Comparison of ENCODE assay signal across 30 cellular contexts in genomic region chr12:63317880-63318279, GRCh38.
"Had no signal": no experiment of that assay in that cellular context is flagged by ENCODE, and none has a peak within 500 bp of the region (broad histone marks: within the 10 kb centered on the region; RNA-seq: fewer than 3 reads in every experiment).

No MANE protein-coding gene starts in this region.

- DNase-seq: activated CD4-positive, alpha-beta memory T cell treated with anti-CD3 and anti-CD28 coated beads, Interleukin-2, amount 10 ng/mL, durations not matched to agents 7 days and 5 days; activated CD4-positive, alpha-beta T cell treated with anti-CD3 and anti-CD28 coated beads for 1 hour; activated CD4-positive, alpha-beta T cell treated with anti-CD3 and anti-CD28 coated beads for 36 hours; activated CD4-positive, alpha-beta T cell treated with anti-CD3 and anti-CD28 coated beads for 48 hours; activated CD4-positive, alpha-beta T cell treated with anti-CD3 and anti-CD28 coated beads, Interleukin-2, amount 10 ng/mL, durations not matched to agents 7 days and 5 days; activated CD4-positive, alpha-beta T cell treated with anti-CD3 and anti-CD28 coated beads, Interleukin-2, amount 50 U/mL, for 48 hours; activated CD4-positive, CD25-positive, alpha-beta regulatory T cell; activated CD8-positive, alpha-beta memory T cell treated with anti-CD3 and anti-CD28 coated beads for 24 hours; activated CD8-positive, alpha-beta memory T cell treated with anti-CD3 and anti-CD28 coated beads, Interleukin-2, amount 10 ng/mL, durations not matched to agents 7 days and 5 days; activated CD8-positive, alpha-beta memory T cell treated with anti-CD3 and anti-CD28 coated beads, Interleukin-2, amount 50 U/mL, for 48 hours; activated CD8-positive, alpha-beta T cell treated with anti-CD3 and anti-CD28 coated beads, Interleukin-2, amount 10 ng/mL, durations not matched to agents 7 days and 5 days; activated effector memory CD4-positive, alpha-beta T cell treated with Interleukin-2 at 50 U/mL for 16 hours; activated gamma-delta T cell; activated naive CD4-positive, alpha-beta T cell treated with anti-CD3 and anti-CD28 coated beads, Interleukin-2, amount 10 ng/mL, durations not matched to agents 7 days and 5 days; activated naive CD4-positive, alpha-beta T cell treated with Interleukin-2 at 50 U/mL for 16 hours; activated naive CD8-positive, alpha-beta T cell treated with anti-CD3 and anti-CD28 coated beads, Interleukin-2, amount 10 ng/mL, durations not matched to agents 7 days and 5 days; activated naive CD8-positive, alpha-beta T cell treated with anti-CD3 and anti-CD28 coated beads, Interleukin-2, amount 50 U/mL, for 24 hours; activated T-cell treated with anti-CD3 and anti-CD28 coated beads, Interleukin-2, amount 50 U/mL, for 24 hours; activated T-cell treated with anti-CD3 and anti-CD28 coated beads, Interleukin-2, amount 50 U/mL, for 48 hours; amygdala; anterior cingulate cortex; body of pancreas; brain microvascular endothelial cell; central memory CD4-positive, alpha-beta T cell; T-helper 1 cell; T-helper 2 cell; T-helper 9 cell; WERI-Rb-1 had no signal

- H3K27me3 ChIP-seq: ascending aorta, body of pancreas, brain microvascular endothelial cell, breast epithelium had no signal

- H3K9me3 ChIP-seq: body of pancreas had no signal

- H3K36me3 ChIP-seq: ascending aorta, brain microvascular endothelial cell, breast epithelium, WERI-Rb-1 had no signal

- H3K27ac ChIP-seq: ascending aorta, body of pancreas, brain microvascular endothelial cell, breast epithelium, WERI-Rb-1 had no signal

- H3K4me3 ChIP-seq: ascending aorta, body of pancreas, breast epithelium had no signal

- H3K4me1 ChIP-seq: ascending aorta, body of pancreas, breast epithelium had no signal
